In the genomic region with DNA sequence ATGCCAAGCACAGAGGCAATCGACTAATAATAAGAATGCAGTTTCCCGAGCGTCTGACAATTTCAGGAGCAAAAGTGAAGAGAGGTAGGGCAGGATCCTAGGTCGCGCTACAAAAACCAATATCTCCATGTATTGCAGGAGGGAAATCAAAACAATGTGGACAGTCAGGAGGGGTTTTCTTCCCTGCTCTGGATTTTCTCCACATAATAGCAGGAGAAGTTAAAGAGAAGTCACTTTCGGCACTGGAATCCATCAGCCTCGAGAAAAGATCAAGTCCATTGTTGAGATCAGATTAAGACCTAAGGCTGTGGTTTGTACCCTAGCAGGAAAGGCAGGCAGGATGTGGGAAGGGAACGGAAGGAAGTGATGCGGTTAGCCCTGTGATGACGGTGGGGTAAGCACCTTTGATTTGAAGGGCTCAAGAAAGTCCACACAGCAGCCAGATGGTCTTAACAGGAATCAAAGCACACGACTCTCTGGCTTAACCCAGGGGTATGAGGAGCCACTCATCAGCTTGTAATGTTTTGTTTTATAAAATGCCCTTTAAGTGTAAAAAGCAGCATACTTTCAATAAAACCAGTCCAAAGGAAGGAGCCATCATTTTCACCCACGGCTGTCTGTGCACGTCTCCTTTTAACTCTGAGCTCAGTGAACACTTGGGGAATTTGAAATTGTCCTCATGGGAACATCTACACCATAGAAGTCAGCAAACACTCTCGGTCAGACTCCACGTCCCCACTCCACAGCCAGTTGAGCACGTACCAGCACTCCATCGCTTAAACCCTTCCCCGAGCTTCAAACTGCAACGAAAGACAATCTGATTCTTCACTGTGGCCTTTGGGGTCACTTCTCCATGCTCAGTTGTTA, we compare ENCODE assay signal across 8 cellular contexts. TPM values are rescaled to one million over a fixed set of nuclear protein-coding genes. Genes with fewer than 3 reads are reported as not detected.
DNase-seq lines count a peak whose midpoint lies in the region; ATAC-seq and TF ChIP-seq lines count a peak whose summit lies in the region.

No MANE protein-coding gene starts in this region.

- peak overlapping the region; percentile 72 to 82 for H3K4me3 Mint-ChIP-seq in effector memory CD8-positive, alpha-beta T cell

- H3K36me3 Mint-ChIP-seq in effector memory CD8-positive, alpha-beta T cell (ENCODE audit: insufficient read depth): peaks cover 16% of the 10 kb centered on the region

- intact Hi-C loops in spleen (cut with DNase I; ENCODE audit: low total_unique reads): no loop called here

- H3K4me3 ChIP-seq in AG10803 (ENCODE audit: low read length): no peak overlapping the region
- H3K4me3 ChIP-seq in spleen: peak overlapping the region in 5 of 8 donors; percentile 6 to 59 (median 20)

- peaks cover 0 to 6% of the 10 kb centered on the region in 2 donors for H3K27me3 Mint-ChIP-seq in effector memory CD8-positive, alpha-beta T cell

- no peaks in the 10 kb centered on the region for H3K27me3 ChIP-seq in spleen (replicated peaks in 1 of 7)

- peaks cover 59 to 66% of the 10 kb centered on the region in 2 donors for H3K4me1 Mint-ChIP-seq in effector memory CD8-positive, alpha-beta T cell (ENCODE audit: low read depth in 2 of 2)

- H3K4me1 ChIP-seq in spleen: peaks cover 19 to 58% (median 42%) of the 10 kb centered on the region in 6 donors

- 27 to 29% (median 27%) methylated on average over 19 of the region's 19 CpGs for WGBS in spleen, 5 donors

- peak overlapping the region; percentile 66 to 92 (median 83) for H3K27ac ChIP-seq in spleen

- TF ChIP-seq POLR2A in spleen (IDR thresholded peaks at IDR 0.05): no peak

- peak overlapping the region; percentile 85 to 94 for H3K27ac Mint-ChIP-seq in effector memory CD8-positive, alpha-beta T cell

- no peak for TF ChIP-seq CTCF in AG10803 (conservative IDR thresholded peaks at IDR 0.05; ENCODE audit: low read length)
- no peak for TF ChIP-seq CTCF in spleen (IDR thresholded peaks at IDR 0.05 in 8 of 11, conservative IDR thresholded peaks at IDR 0.05 in 3 of 11)

- ATAC-seq in GM19395 (IDR thresholded peaks at IDR 0.05; ENCODE audit: unreplicated experiment) (peak; percentile 99), HG03457 (IDR thresholded peaks at IDR 0.05; ENCODE audit: unreplicated experiment) (peak; percentile 98)
- ATAC-seq in effector memory CD8-positive, alpha-beta T cell (replicated peaks): peak; percentile 98

- no peaks in the 10 kb centered on the region for H3K9me3 Mint-ChIP-seq in effector memory CD8-positive, alpha-beta T cell

- peaks cover 0 to 11% (median 6%) of the 10 kb centered on the region in 8 donors for H3K9me3 ChIP-seq in spleen

- DNase-seq in AG10803 (ENCODE audit: low read depth): peak; percentile 43
- peak; percentile 80 for DNase-seq in activated CD4-positive, alpha-beta T cell treated with anti-CD3 and anti-CD28 coated beads for 48 hours
- peak; percentile 72 to 77 (median 76) for DNase-seq in effector memory CD8-positive, alpha-beta T cell
- peak; percentile 92 for DNase-seq in spleen
- no peak for DNase-seq in occipital lobe (lab: John Stamatoyannopoulos, UW)
- no peak for DNase-seq in GM03348 (ENCODE audit: low spot score)

- no peaks in the 10 kb centered on the region for H3K36me3 ChIP-seq in spleen

RNA-seq across cellular contexts. Expression of a gene that starts 15.8 kb away (rescaled TPM):
- total RNA-seq in spleen: 10 to 100 TPM; 18.6 to 37.1 (median 31.7) TPM
- polyA plus RNA-seq in spleen: 10 to 100 TPM in 2 of 3 donors, 1 to 10 TPM in 1; 8.7 to 14.0 (median 11.8) TPM
- total RNA-seq in occipital lobe: 67.2 TPM

Comparison
In these comparisons a context has a peak if more than half of its experiments do, and no peak if none do; other contexts are left out.
1. DNase-seq: peak in AG10803 (single experiment), activated CD4-positive, alpha-beta T cell treated with anti-CD3 and anti-CD28 coated beads for 48 hours (single experiment), effector memory CD8-positive, alpha-beta T cell (3 of 3) and spleen (single experiment); none in occipital lobe (single experiment) and GM03348 (single experiment).
2. Peak in every context shown above with its lines, with median percentiles within 50 percentile points of each other: ATAC-seq.